ENCODE assay signal across 20 cellular contexts in genomic region chr3:172057624-172058023, GRCh38. TPM values are rescaled to one million over a fixed set of nuclear protein-coding genes. Genes with fewer than 3 reads are reported as not detected.
A peak's percentile ranks its signal among the peaks of the same experiment; 100 is the strongest.
DNase-seq lines count a peak whose midpoint lies in the region; ATAC-seq, FAIRE-seq and TF ChIP-seq lines count a peak whose summit lies in the region.
"Had no signal": no experiment of that assay in that cellular context is flagged by ENCODE, and none has a peak within 500 bp of the region (broad histone marks: within the 10 kb centered on the region; RNA-seq: fewer than 3 reads in every experiment).

No MANE protein-coding gene starts in this region.

- TF ChIP-seq CTCF in Calu3 (IDR thresholded peaks at IDR 0.05; ENCODE audit: unreplicated experiment) (no peak), osteocyte (IDR thresholded peaks at IDR 0.05) (no peak), D721Med (IDR thresholded peaks at IDR 0.05; ENCODE audit: insufficient read depth, missing control alignments) (no peak)

- CTCF ChIA-PET in Calu3 (lab: Charles Lee), result interaction anchor here (0.5 to 1.4 kb wide), 4 partner anchors 15 to 174 kb away, joined by 3 to 6 read pairs (median 4); no protein-coding TSS in a partner anchor

- H3K36me3 Mint-ChIP-seq in Calu3 (ENCODE audit: insufficient read depth, unreplicated experiment) (peaks cover 90% of the 10 kb centered on the region), immature natural killer cell (peaks cover under 1 to 2% (median 1%) of the 10 kb centered on the region in 3 donors), osteocyte (ENCODE audit: unreplicated experiment) (peaks cover 33% of the 10 kb centered on the region)
- H3K36me3 Mint-ChIP-seq in activated T-cell treated with anti-CD3 and anti-CD28 coated beads, Interleukin-2, amount 50 U/mL, for 72 hours (ENCODE audit: insufficient read depth in 2 of 2), result peaks cover 0 to 3% of the 10 kb centered on the region in 2 donors

- DNase-seq in Calu3 (no peak), immature natural killer cell (no peak), osteocyte (ENCODE audit: extremely low spot score, unreplicated experiment) (no peak), D721Med (ENCODE audit: insufficient read length, low spot score) (no peak), NCI-H510A (lab: John Stamatoyannopoulos, UW) (no peak)
- DNase-seq in activated T-cell treated with anti-CD3 and anti-CD28 coated beads, Interleukin-2, amount 50 U/mL, for 72 hours, result no peak
- DNase-seq: AML-193, DMS153, GDM1, H9, Kasumi-1, MG63, NCI-H1048, NCI-H1436, NCI-H1930, NCI-H526 treated with DMSO at 0.1 percent for 48 hours, Right ventricle myocardium superior had no signal

- no peaks in the 10 kb centered on the region for H3K27me3 Mint-ChIP-seq in Calu3 (ENCODE audit: unreplicated experiment)
- H3K27me3 Mint-ChIP-seq in immature natural killer cell (ENCODE audit: low read depth in 3 of 3), result peaks cover 0 to 2% (median 0%) of the 10 kb centered on the region in 3 donors
- H3K27me3 Mint-ChIP-seq in osteocyte (ENCODE audit: unreplicated experiment), result no peaks in the 10 kb centered on the region
- H3K27me3 Mint-ChIP-seq in activated T-cell treated with anti-CD3 and anti-CD28 coated beads, Interleukin-2, amount 50 U/mL, for 72 hours (ENCODE audit: low read depth), result no peaks in the 10 kb centered on the region

- H3K9me3 Mint-ChIP-seq in Calu3 (ENCODE audit: low read depth, unreplicated experiment) (no peaks in the 10 kb centered on the region), immature natural killer cell (no peaks in the 10 kb centered on the region), osteocyte (ENCODE audit: unreplicated experiment) (no peaks in the 10 kb centered on the region)
- no peaks in the 10 kb centered on the region for H3K9me3 Mint-ChIP-seq in activated T-cell treated with anti-CD3 and anti-CD28 coated beads, Interleukin-2, amount 50 U/mL, for 72 hours
- H3K9me3 Mint-ChIP-seq: CD14-positive monocyte, H9 had no signal

- no peak for FAIRE-seq in D721Med (lab: Jason Lieb, UNC)
- FAIRE-seq: RCC 7860 had no signal

- no TSS peak for BruUV-seq in Calu3 (replicated peaks; lab: Mats Ljungman, UMichigan)

- intact Hi-C loops in Calu3 (cut with micrococcal nuclease; ENCODE audit: unreplicated experiment), result no loop called here

- H3K27ac Mint-ChIP-seq in Calu3 (ENCODE audit: unreplicated experiment), result peak overlapping the region; percentile 6
- H3K27ac Mint-ChIP-seq in immature natural killer cell, result peak overlapping the region in 5 of 6 donors; percentile 23 to 92 (median 85)
- peak overlapping the region; percentile 65 for H3K27ac Mint-ChIP-seq in osteocyte (ENCODE audit: unreplicated experiment)
- H3K27ac Mint-ChIP-seq in activated T-cell treated with anti-CD3 and anti-CD28 coated beads, Interleukin-2, amount 50 U/mL, for 72 hours, result no peak overlapping the region
- H3K27ac Mint-ChIP-seq: H9 had no signal

- ATAC-seq in activated T-cell treated with anti-CD3 and anti-CD28 coated beads, Interleukin-2, amount 50 U/mL, for 72 hours (replicated peaks in 1 of 2), result no peak

- peak overlapping the region; percentile 0 for H3K4me3 Mint-ChIP-seq in Calu3 (ENCODE audit: low read depth, unreplicated experiment)
- H3K4me3 Mint-ChIP-seq in immature natural killer cell, result peak overlapping the region in 1 of 5 donors; percentile 4
- no peak overlapping the region for H3K4me3 Mint-ChIP-seq in osteocyte (ENCODE audit: unreplicated experiment)
- no peak overlapping the region for H3K4me3 Mint-ChIP-seq in activated T-cell treated with anti-CD3 and anti-CD28 coated beads, Interleukin-2, amount 50 U/mL, for 72 hours
- H3K4me3 Mint-ChIP-seq: H9 had no signal

- H3K4me1 Mint-ChIP-seq in Calu3 (ENCODE audit: low read depth, unreplicated experiment) (peaks cover 82% of the 10 kb centered on the region), immature natural killer cell (peaks cover 88 to 99% of the 10 kb centered on the region in 2 donors), osteocyte (ENCODE audit: unreplicated experiment) (peaks cover 76% of the 10 kb centered on the region)
- H3K4me1 Mint-ChIP-seq in activated T-cell treated with anti-CD3 and anti-CD28 coated beads, Interleukin-2, amount 50 U/mL, for 72 hours (ENCODE audit: low read depth), result peaks cover 27% of the 10 kb centered on the region

TF ChIP-seq in PFSK-1, 5 proteins besides CTCF, POLR2A, EP300 and RAD21:
- TF ChIP-seq REST (IDR thresholded peaks at IDR 0.05; ENCODE audit: insufficient read depth in 1 of 2, low read depth in 2 of 2, low read length in 2 of 2), result no peak
- TF ChIP-seq SIN3A (IDR thresholded peaks at IDR 0.05; ENCODE audit: borderline replicate concordance, insufficient read depth, low read length), result 0 out of 2 replicates have a peak, but pooled peaks have one; percentile 33

RNA-seq across cellular contexts. Expression of gene FNDC3B, which starts 18.2 kb away (rescaled TPM):
- total RNA-seq in Calu3 (2022) (345 and 453 TPM in 2 replicates), osteocyte (224 and 240 TPM in 2 replicates)
- 25.5 TPM for polyA plus RNA-seq in PFSK-1 (2012; ENCODE audit: insufficient read length, low read depth)
- polyA plus RNA-seq in immature natural killer cell, result 10 to 100 TPM; 19.7 to 46.1 (median 24.4) TPM
- 10 to 100 TPM; 12.0 to 17.7 TPM for total RNA-seq in activated T-cell treated with anti-CD3 and anti-CD28 coated beads, Interleukin-2, amount 50 U/mL, for 72 hours

Comparison
In these comparisons a context has a peak if more than half of its experiments do, and no peak if none do; other contexts are left out.
1. RNA of gene FNDC3B, which starts 18.2 kb away (total RNA-seq): 345 to 453 TPM in Calu3 and 224 to 240 TPM in osteocyte; 12.0 to 17.7 TPM in activated T-cell treated with anti-CD3 and anti-CD28 coated beads, Interleukin-2, amount 50 U/mL, for 72 hours; every median in the first group is over 10 times any median in the second.